In the genomic region with DNA sequence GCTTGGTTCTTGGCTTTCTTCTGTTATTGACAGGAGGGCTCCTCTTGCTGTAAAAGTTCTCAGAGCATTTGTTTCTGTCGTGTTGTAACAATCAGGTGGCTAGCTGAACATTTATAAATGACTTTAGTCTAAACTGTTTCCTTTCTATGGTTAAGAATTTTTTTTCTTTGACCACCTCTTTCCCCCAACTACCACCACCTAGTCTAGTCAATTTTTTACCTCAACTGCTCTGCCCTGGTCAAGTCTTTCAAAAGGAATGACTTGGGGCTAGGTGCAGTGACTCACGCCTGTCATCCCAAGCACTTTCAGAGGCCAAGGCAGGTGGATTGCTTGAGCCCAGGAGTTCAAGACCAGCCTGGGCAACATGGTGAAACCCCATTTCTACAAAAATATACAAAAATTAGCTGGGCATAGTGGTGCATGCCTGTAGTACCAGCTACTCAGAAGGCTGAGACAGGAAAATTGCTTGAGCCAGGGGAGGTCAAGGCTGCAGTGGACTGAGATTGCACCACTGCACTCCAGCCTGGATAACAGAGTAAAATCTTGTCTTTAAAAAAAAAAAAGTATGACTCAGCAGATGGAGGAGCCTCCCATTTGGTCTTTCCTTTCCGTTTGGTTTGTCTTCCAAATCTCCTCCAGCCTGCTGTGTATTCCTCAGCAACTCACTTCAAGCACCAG, we compare ENCODE assay signal across 1 cellular context.
TF ChIP-seq lines count a peak whose summit lies in the region.

No MANE protein-coding gene starts in this region.

TF ChIP-seq in HepG2, 621 proteins besides CTCF, POLR2A, EP300 and RAD21:
- TF ChIP-seq, protein P1, sequence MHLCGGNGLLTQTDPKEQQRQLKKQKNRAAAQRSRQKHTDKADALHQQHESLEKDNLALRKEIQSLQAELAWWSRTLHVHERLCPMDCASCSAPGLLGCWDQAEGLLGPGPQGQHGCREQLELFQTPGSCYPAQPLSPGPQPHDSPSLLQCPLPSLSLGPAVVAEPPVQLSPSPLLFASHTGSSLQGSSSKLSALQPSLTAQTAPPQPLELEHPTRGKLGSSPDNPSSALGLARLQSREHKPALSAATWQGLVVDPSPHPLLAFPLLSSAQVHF (CRISPR knock-in tag; IDR thresholded peaks at IDR 0.05) = no peak
